ENCODE assay signal across 1 cellular context in genomic region chr6:47156196-47156595, GRCh38.
TF ChIP-seq lines count a peak whose summit lies in the region.

No MANE protein-coding gene starts in this region.

TF ChIP-seq in H1, 55 proteins besides CTCF, POLR2A, EP300 and RAD21:
- TF ChIP-seq SIX5 (IDR thresholded peaks at IDR 0.05; ENCODE audit: low read depth, low read length) (no peak), CTBP2 (IDR thresholded peaks at IDR 0.05; ENCODE audit: borderline replicate concordance, insufficient read depth, insufficient read length, low read length) (no peak), ZNF274 (IDR thresholded peaks at IDR 0.05; ENCODE audit: borderline replicate concordance, extremely low read depth, low read length) (no peak), HDAC2 (IDR thresholded peaks at IDR 0.05; ENCODE audit: borderline replicate concordance in 1 of 2, low read depth in 2 of 2, low read length in 2 of 2) (no peak), BCL11A (IDR thresholded peaks at IDR 0.05; ENCODE audit: low read depth in 2 of 2, low read length in 2 of 2) (no peak)
